In genomic region chr10:73799899-73800559, GRCh38 we compare ENCODE assay signal across 1 cellular context.
A peak's percentile ranks its signal among the peaks of the same experiment; 100 is the strongest.
TF ChIP-seq lines count a peak whose summit lies in the region.

No MANE protein-coding gene starts in this region.

TF ChIP-seq in SK-N-SH, 30 proteins besides CTCF, POLR2A, EP300 and RAD21:
- TF ChIP-seq SMC3 (IDR thresholded peaks at IDR 0.05; ENCODE audit: low read depth, low read length) (no peak), MXI1 (IDR thresholded peaks at IDR 0.05; ENCODE audit: low read depth, low read length) (no peak), USF1 (IDR thresholded peaks at IDR 0.05; ENCODE audit: borderline replicate concordance, low read depth) (no peak), POLR2AphosphoS5 (IDR thresholded peaks at IDR 0.05; ENCODE audit: low read depth, low read length) (0 out of 2 replicates have a peak, but pooled peaks have one; percentile 4), GABPA (IDR thresholded peaks at IDR 0.05; ENCODE audit: low read depth) (no peak)
TF ChIP-seq in SK-N-SH: peak in this region for 1.
